In genomic region chr15:41483519-41483918, GRCh38 we compare ENCODE assay signal across 14 cellular contexts. TPM values are rescaled to one million over a fixed set of nuclear protein-coding genes. Genes with fewer than 3 reads are reported as not detected.
DNase-seq lines count a peak whose midpoint lies in the region; ATAC-seq and TF ChIP-seq lines count a peak whose summit lies in the region.
"Had no signal": no experiment of that assay in that cellular context is flagged by ENCODE, and none has a peak within 500 bp of the region (broad histone marks: within the 10 kb centered on the region; RNA-seq: fewer than 3 reads in every experiment).

No MANE protein-coding gene starts in this region.

- no peaks in the 10 kb centered on the region for H3K27me3 ChIP-seq in CD4-positive, alpha-beta memory T cell (ENCODE audit: insufficient read depth, low read length)
- H3K27me3 ChIP-seq in smooth muscle cell (ENCODE audit: low read depth), result no peaks in the 10 kb centered on the region
- H3K27me3 ChIP-seq: breast epithelium, ovary had no signal

- H3K4me1 Mint-ChIP-seq in CD4-positive, alpha-beta memory T cell, result peaks cover 11 to 27% (median 20%) of the 10 kb centered on the region in 4 donors
- H3K4me1 Mint-ChIP-seq in activated T-helper 1 cell treated with anti-CD3 and anti-CD28 coated beads, Interleukin-12 subunit alpha, Interleukin-12 subunit beta, Interleukin-2, Interleukin-4 antibody, amounts not matched to agents 30 ng/mL and 10 ng/mL and 1 ng/mL, durations not matched to agents 14 hours and 24 hours and 36 hours (ENCODE audit: low read depth), result peaks cover 58% of the 10 kb centered on the region
- peaks cover 11 to 25% (median 21%) of the 10 kb centered on the region in 3 donors for H3K4me1 Mint-ChIP-seq in naive B cell

- no peaks in the 10 kb centered on the region for H3K27me3 Mint-ChIP-seq in CD4-positive, alpha-beta memory T cell
- H3K27me3 Mint-ChIP-seq in activated T-helper 1 cell treated with anti-CD3 and anti-CD28 coated beads, Interleukin-12 subunit alpha, Interleukin-12 subunit beta, Interleukin-2, Interleukin-4 antibody, amounts not matched to agents 30 ng/mL and 10 ng/mL and 1 ng/mL, durations not matched to agents 14 hours and 24 hours and 36 hours (ENCODE audit: insufficient read depth), result peaks cover 2% of the 10 kb centered on the region
- peaks cover 0 to 9% (median 6%) of the 10 kb centered on the region in 3 donors for H3K27me3 Mint-ChIP-seq in naive B cell

- no peaks in the 10 kb centered on the region for H3K9me3 Mint-ChIP-seq in CD4-positive, alpha-beta memory T cell
- H3K9me3 Mint-ChIP-seq in activated T-helper 1 cell treated with anti-CD3 and anti-CD28 coated beads, Interleukin-12 subunit alpha, Interleukin-12 subunit beta, Interleukin-2, Interleukin-4 antibody, amounts not matched to agents 30 ng/mL and 10 ng/mL and 1 ng/mL, durations not matched to agents 14 hours and 24 hours and 36 hours, result no peaks in the 10 kb centered on the region
- H3K9me3 Mint-ChIP-seq in naive B cell, result no peaks in the 10 kb centered on the region

- H3K4me3 Mint-ChIP-seq in CD4-positive, alpha-beta memory T cell, result peak overlapping the region; percentile 60 to 86 (median 76)
- H3K4me3 Mint-ChIP-seq in activated T-helper 1 cell treated with anti-CD3 and anti-CD28 coated beads, Interleukin-12 subunit alpha, Interleukin-12 subunit beta, Interleukin-2, Interleukin-4 antibody, amounts not matched to agents 30 ng/mL and 10 ng/mL and 1 ng/mL, durations not matched to agents 14 hours and 24 hours and 36 hours, result peak overlapping the region; percentile 30
- peak overlapping the region in 5 of 8 donors; percentile 20 to 71 (median 51) for H3K4me3 Mint-ChIP-seq in naive B cell

- CTCF ChIA-PET in CD4-positive, alpha-beta memory T cell (lab: Charles Lee; ENCODE audit: partially characterized antibody), result interaction anchor here (2.8 kb wide), 1 partner anchor 17 kb away, joined by 11 read pairs; no protein-coding TSS in a partner anchor

- H3K27ac Mint-ChIP-seq in CD4-positive, alpha-beta memory T cell, result peak overlapping the region; percentile 76 to 93 (median 84)
- H3K27ac Mint-ChIP-seq in activated T-helper 1 cell treated with anti-CD3 and anti-CD28 coated beads, Interleukin-12 subunit alpha, Interleukin-12 subunit beta, Interleukin-2, Interleukin-4 antibody, amounts not matched to agents 30 ng/mL and 10 ng/mL and 1 ng/mL, durations not matched to agents 14 hours and 24 hours and 36 hours, result peak overlapping the region; percentile 48
- H3K27ac Mint-ChIP-seq in naive B cell, result peak overlapping the region in 2 of 6 donors; percentile 60 to 77

- H3K27ac ChIP-seq in CD4-positive, alpha-beta memory T cell (ENCODE audit: low read depth, low read length), result peak overlapping the region; percentile 46
- H3K27ac ChIP-seq in smooth muscle cell (ENCODE audit: low read depth), result no peak overlapping the region
- H3K27ac ChIP-seq: breast epithelium, ovary had no signal

- 100% methylated on average over 2 of the region's 2 CpGs for WGBS in smooth muscle cell (ENCODE audit: low lambda C conversion rate)

- H4K20me1 ChIP-seq in smooth muscle cell (ENCODE audit: low read depth), result no peaks in the 10 kb centered on the region

- peak in 3 of 5 donors; percentile 15 to 30 (median 23) for DNase-seq in CD4-positive, alpha-beta memory T cell
- no peak for DNase-seq in activated T-helper 1 cell treated with anti-CD3 and anti-CD28 coated beads, Interleukin-12 subunit alpha, Interleukin-12 subunit beta, Interleukin-2, Interleukin-4 antibody, amounts not matched to agents 30 ng/mL and 10 ng/mL and 1 ng/mL, durations not matched to agents 14 hours and 24 hours and 36 hours (ENCODE audit: low spot score)
- DNase-seq in naive B cell (no peak), NCI-H345 treated with DMSO at 0.1 percent for 48 hours (lab: John Stamatoyannopoulos, UW; ENCODE audit: unreplicated experiment) (no peak), left lobe of liver (ENCODE audit: low spot score) (no peak), smooth muscle cell (lab: John Stamatoyannopoulos, UW; ENCODE audit: unreplicated experiment) (no peak), foreskin fibroblast (no peak)
- DNase-seq: activated gamma-delta T cell, foreskin melanocyte, NCI-H187, NCI-H69 had no signal

- H3K9ac ChIP-seq in smooth muscle cell (ENCODE audit: low read depth), result no peak overlapping the region

- H3K4me1 ChIP-seq in CD4-positive, alpha-beta memory T cell (ENCODE audit: insufficient read depth, low read length), result peaks cover 20% of the 10 kb centered on the region
- H3K4me1 ChIP-seq in smooth muscle cell (ENCODE audit: low read depth), result no peaks in the 10 kb centered on the region
- H3K4me1 ChIP-seq: breast epithelium had no signal

- intact Hi-C loops in CD4-positive, alpha-beta memory T cell (cut with micrococcal nuclease), result no loop called here
- intact Hi-C loops in activated T-helper 1 cell treated with anti-CD3 and anti-CD28 coated beads, Interleukin-12 subunit alpha, Interleukin-12 subunit beta, Interleukin-2, Interleukin-4 antibody, amounts not matched to agents 30 ng/mL and 10 ng/mL and 1 ng/mL, durations not matched to agents 14 hours and 24 hours and 36 hours (cut with micrococcal nuclease), result loop anchor here (1.0 to 2.0 kb wide), 3 partner anchors 10 to 19 kb away; partner anchors contain the start of gene ITPKA

- no peaks in the 10 kb centered on the region for H3K9me3 ChIP-seq in CD4-positive, alpha-beta memory T cell (ENCODE audit: control insufficient read depth in 1 of 2, low read length in 2 of 2)
- no peaks in the 10 kb centered on the region for H3K9me3 ChIP-seq in smooth muscle cell (replicated peaks; ENCODE audit: low read depth)
- H3K9me3 ChIP-seq: breast epithelium, ovary had no signal

- TF ChIP-seq CTCF in smooth muscle cell (IDR thresholded peaks at IDR 0.05; ENCODE audit: borderline replicate concordance, insufficient read depth, poor library complexity, severe bottlenecking) (no peak), foreskin fibroblast (IDR thresholded peaks at IDR 0.05; ENCODE audit: low read depth, low read length) (no peak)

- H3K4me3 ChIP-seq in CD4-positive, alpha-beta memory T cell (ENCODE audit: low read length in 2 of 2), result peak overlapping the region in 1 of 2 donors; percentile 7
- H3K4me3 ChIP-seq in smooth muscle cell (no peak overlapping the region), foreskin fibroblast (ENCODE audit: low read depth in 1 of 2, low read length in 2 of 2) (no peak overlapping the region)
- H3K4me3 ChIP-seq: breast epithelium, ovary had no signal

- H3K36me3 ChIP-seq in CD4-positive, alpha-beta memory T cell (ENCODE audit: insufficient read depth, low read length), result peaks cover 21% of the 10 kb centered on the region
- no peaks in the 10 kb centered on the region for H3K36me3 ChIP-seq in smooth muscle cell (ENCODE audit: low read depth)
- H3K36me3 ChIP-seq: ovary had no signal

- H3K36me3 Mint-ChIP-seq in CD4-positive, alpha-beta memory T cell, result peaks cover 21 to 36% of the 10 kb centered on the region in 2 donors
- peaks cover 43% of the 10 kb centered on the region for H3K36me3 Mint-ChIP-seq in activated T-helper 1 cell treated with anti-CD3 and anti-CD28 coated beads, Interleukin-12 subunit alpha, Interleukin-12 subunit beta, Interleukin-2, Interleukin-4 antibody, amounts not matched to agents 30 ng/mL and 10 ng/mL and 1 ng/mL, durations not matched to agents 14 hours and 24 hours and 36 hours (ENCODE audit: low read depth)
- peaks cover 7 to 8% of the 10 kb centered on the region in 2 donors for H3K36me3 Mint-ChIP-seq in naive B cell

- H3K4me2 ChIP-seq in smooth muscle cell, result no peak overlapping the region

- H3K79me2 ChIP-seq in smooth muscle cell (ENCODE audit: low read depth), result no peaks in the 10 kb centered on the region

- H2AFZ ChIP-seq in smooth muscle cell (ENCODE audit: low read depth), result no peak overlapping the region

- POLR2A ChIA-PET in CD4-positive, alpha-beta memory T cell (lab: Charles Lee; ENCODE audit: partially characterized antibody), result interaction anchor here (0.8 to 3.0 kb wide), 2 partner anchors 10 to 12 kb away, joined by 3 to 10 read pairs; partner anchors contain the start of gene ITPKA

- peak; percentile 11 for ATAC-seq in HG02759 (IDR thresholded peaks at IDR 0.05; ENCODE audit: unreplicated experiment)
- ATAC-seq in naive B cell (ENCODE audit: low read depth in 2 of 2), result peak; percentile 32 to 38
- no peak for ATAC-seq in left lobe of liver

- no peaks in the 10 kb centered on the region for H3F3A ChIP-seq in smooth muscle cell (ENCODE audit: low read depth)

RNA-seq across cellular contexts. Expression of gene ITPKA, which starts 10.2 kb away (rescaled TPM):
- under 1 TPM in 1 of 2 experiments, not detected in 1; 0.36 TPM for total RNA-seq in CD4-positive, alpha-beta memory T cell
- polyA plus RNA-seq in CD4-positive, alpha-beta memory T cell, result under 1 TPM; 0.23 to 0.46 TPM
- total RNA-seq in activated T-helper 1 cell treated with anti-CD3 and anti-CD28 coated beads, Interleukin-12 subunit alpha, Interleukin-12 subunit beta, Interleukin-2, Interleukin-4 antibody, amounts not matched to agents 30 ng/mL and 10 ng/mL and 1 ng/mL, durations not matched to agents 14 hours and 24 hours and 36 hours, result 2.8 and 3.1 TPM in 2 replicates
- polyA plus RNA-seq in naive B cell (ENCODE audit: low read depth in 6 of 6) (not detected), smooth muscle cell (1.5 and 2.1 TPM in 2 replicates)
- total RNA-seq in left lobe of liver (0.91 TPM), smooth muscle cell (2.8 and 5.8 TPM in 2 replicates)

RNA-seq across cellular contexts. Expression of gene LTK, which starts 30.1 kb away (rescaled TPM):
- total RNA-seq in CD4-positive, alpha-beta memory T cell, result 1 to 10 TPM; 3.7 to 3.8 TPM
- polyA plus RNA-seq in CD4-positive, alpha-beta memory T cell, result 1 to 10 TPM; 1.9 to 5.1 TPM
- 0.13 TPM in 1 of 2 replicates, not detected in the other for total RNA-seq in activated T-helper 1 cell treated with anti-CD3 and anti-CD28 coated beads, Interleukin-12 subunit alpha, Interleukin-12 subunit beta, Interleukin-2, Interleukin-4 antibody, amounts not matched to agents 30 ng/mL and 10 ng/mL and 1 ng/mL, durations not matched to agents 14 hours and 24 hours and 36 hours
- polyA plus RNA-seq in naive B cell (ENCODE audit: low read depth in 6 of 6), result under 1 TPM in 1 of 6 donors, not detected in 5; 0.35 TPM
- total RNA-seq in left lobe of liver, result 2.3 TPM
- total RNA-seq in smooth muscle cell, result 0.18 and 1.2 TPM in 2 replicates
- 1.6 and 2.3 TPM in 2 replicates for polyA plus RNA-seq in smooth muscle cell

Comparison
In these comparisons a context has a peak if more than half of its experiments do, and no peak if none do; other contexts are left out.
1. DNase-seq: peak in CD4-positive, alpha-beta memory T cell (3 of 5); none in activated T-helper 1 cell treated with anti-CD3 and anti-CD28 coated beads, Interleukin-12 subunit alpha, Interleukin-12 subunit beta, Interleukin-2, Interleukin-4 antibody, amounts not matched to agents 30 ng/mL and 10 ng/mL and 1 ng/mL, durations not matched to agents 14 hours and 24 hours and 36 hours (single experiment), naive B cell (single experiment), NCI-H345 treated with DMSO at 0.1 percent for 48 hours (single experiment), left lobe of liver (single experiment), smooth muscle cell (single experiment) and foreskin fibroblast (0 of 2).
2. Peak in every context shown above with its lines, with median percentiles within 50 percentile points of each other: H3K4me3 Mint-ChIP-seq.